Comparison of ENCODE assay signal across 17 cellular contexts in genomic region chr3:14450506-14450905, GRCh38.
"Had no signal": no experiment of that assay in that cellular context is flagged by ENCODE, and none has a peak within 500 bp of the region (broad histone marks: within the 10 kb centered on the region; RNA-seq: fewer than 3 reads in every experiment).

No MANE protein-coding gene starts in this region.

- H3K27ac Mint-ChIP-seq: natural killer cell, type B pancreatic cell had no signal

- ATAC-seq: heart left ventricle; mucosa of descending colon; natural killer cell; right cardiac atrium; stimulated activated naive CD8-positive, alpha-beta T cell treated with anti-CD3 and anti-CD28 coated beads, Interleukin-15, Interleukin-2, amounts not matched to agents 100 U/mL and 50 U/mL, for 24 hours had no signal

- H3K9me3 Mint-ChIP-seq: natural killer cell, type B pancreatic cell had no signal

- H3K27me3 Mint-ChIP-seq: type B pancreatic cell had no signal

- H3K4me3 Mint-ChIP-seq: natural killer cell, neural crest cell, type B pancreatic cell had no signal

- H3K9me3 ChIP-seq: colonic mucosa, heart left ventricle, mucosa of descending colon, ovary, suprapubic skin, thyroid gland had no signal

- DNase-seq: colonic mucosa; effector CD4-positive, alpha-beta T cell; foreskin melanocyte; hippocampal formation; mammary epithelial cell; mucosa of descending colon; natural killer cell; nucleus accumbens; ovary; stimulated activated CD4-positive, alpha-beta T cell treated with anti-CD3 and anti-CD28 coated beads, Interleukin-2, amount 100 ng/mL, for 48 hours; stimulated activated naive CD8-positive, alpha-beta T cell treated with anti-CD3 and anti-CD28 coated beads, Interleukin-15, Interleukin-2, amounts not matched to agents 100 U/mL and 50 U/mL, for 24 hours; thyroid gland had no signal
